Comparison of ENCODE assay signal across 8 cellular contexts in genomic region chr20:20017001-20017851, GRCh38. TPM values are rescaled to one million over a fixed set of nuclear protein-coding genes. Genes with fewer than 3 reads are reported as not detected.
DNase-seq lines count a peak whose midpoint lies in the region; ATAC-seq and TF ChIP-seq lines count a peak whose summit lies in the region.

TSS of gene NAA20 (plus strand) at chr20:20017362. CDS start at chr20:20017397, 35 bp downstream.

- peaks cover 49% of the 10 kb centered on the region for H4K20me1 ChIP-seq in BLaER1

- H3K9me3 Mint-ChIP-seq in activated CD4-positive, alpha-beta T cell treated with anti-CD3 and anti-CD28 coated beads, Interleukin-2, amount 10 ng/mL, durations not matched to agents 24 days and 14 days: no peaks in the 10 kb centered on the region

- peak; percentile 92 for ATAC-seq in HG03439 (IDR thresholded peaks at IDR 0.05; ENCODE audit: unreplicated experiment)

- DNase-seq in NCI-H524 (lab: John Stamatoyannopoulos, UW): peak; percentile 88 to 95
- DNase-seq in activated CD4-positive, alpha-beta T cell treated with anti-CD3 and anti-CD28 coated beads, Interleukin-2, amount 10 ng/mL, durations not matched to agents 24 days and 14 days: peak; percentile 97
- DNase-seq in coronary artery (ENCODE audit: low spot score): peak; percentile 94
- peak; percentile 98 for DNase-seq in left kidney (ENCODE audit: low read depth, low spot score)
- DNase-seq in stimulated activated CD4-positive, alpha-beta T cell treated with anti-CD3 and anti-CD28 coated beads, Interleukin-2, amount 100 ng/mL, for 24 hours: peak; percentile 92 to 94

- H3K4me3 Mint-ChIP-seq in activated CD4-positive, alpha-beta T cell treated with anti-CD3 and anti-CD28 coated beads, Interleukin-2, amount 10 ng/mL, durations not matched to agents 24 days and 14 days: peak within 1 kb of the TSS; percentile 94

- H3K4me3 ChIP-seq in BLaER1: peak within 1 kb of the TSS; percentile 94
- H3K4me3 ChIP-seq in coronary artery: peak within 1 kb of the TSS; percentile 80

- H3K4me1 Mint-ChIP-seq in activated CD4-positive, alpha-beta T cell treated with anti-CD3 and anti-CD28 coated beads, Interleukin-2, amount 10 ng/mL, durations not matched to agents 24 days and 14 days: peaks cover 34% of the 10 kb centered on the region

- peak within 1 kb of the TSS; percentile 85 for H3K27ac Mint-ChIP-seq in activated CD4-positive, alpha-beta T cell treated with anti-CD3 and anti-CD28 coated beads, Interleukin-2, amount 10 ng/mL, durations not matched to agents 24 days and 14 days

- peak within 1 kb of the TSS; percentile 76 for H3K4me2 ChIP-seq in BLaER1

- peak; percentile 52 for TF ChIP-seq CTCF in coronary artery (IDR thresholded peaks at IDR 0.05)

- H3K9ac ChIP-seq in BLaER1: peak within 1 kb of the TSS; percentile 92

- intact Hi-C loops in activated CD4-positive, alpha-beta T cell treated with anti-CD3 and anti-CD28 coated beads, Interleukin-2, amount 10 ng/mL, durations not matched to agents 24 days and 14 days (cut with micrococcal nuclease): loop anchor here (1.0 to 5.0 kb wide), 2 partner anchors 35 to 695 kb away; partner anchors contain the start of genes CFAP61, CRNKL1 and RALGAPA2

- H3K27me3 ChIP-seq in BLaER1: no peaks in the 10 kb centered on the region

- peaks cover 31% of the 10 kb centered on the region for H3K36me3 ChIP-seq in BLaER1

- no peaks in the 10 kb centered on the region for H3K27me3 Mint-ChIP-seq in activated CD4-positive, alpha-beta T cell treated with anti-CD3 and anti-CD28 coated beads, Interleukin-2, amount 10 ng/mL, durations not matched to agents 24 days and 14 days

- H3K4me1 ChIP-seq in BLaER1: peaks cover 48% of the 10 kb centered on the region

- H3K27ac ChIP-seq in BLaER1 (peak within 1 kb of the TSS; percentile 89), coronary artery (peak within 1 kb of the TSS; percentile 39 to 64)

- peak; percentile 63 for TF ChIP-seq POLR2A in GM19193 (IDR thresholded peaks at IDR 0.05; ENCODE audit: extremely low read depth, insufficient read depth, insufficient read length)

- H3K9me3 ChIP-seq in BLaER1: no peaks in the 10 kb centered on the region

- peaks cover 8% of the 10 kb centered on the region for H3K36me3 Mint-ChIP-seq in activated CD4-positive, alpha-beta T cell treated with anti-CD3 and anti-CD28 coated beads, Interleukin-2, amount 10 ng/mL, durations not matched to agents 24 days and 14 days (ENCODE audit: low read depth)

RNA-seq across cellular contexts. Expression of gene NAA20, which starts in this region (rescaled TPM):
- 85.4 and 96.4 TPM in 2 replicates for total RNA-seq in activated CD4-positive, alpha-beta T cell treated with anti-CD3 and anti-CD28 coated beads, Interleukin-2, amount 10 ng/mL, durations not matched to agents 24 days and 14 days

Comparison
In these comparisons a context has a peak if more than half of its experiments do, and no peak if none do; other contexts are left out.
1. Peak in every context shown above with its lines: DNase-seq, ATAC-seq, H3K4me3 ChIP-seq and H3K27ac ChIP-seq.